In the genomic region with DNA sequence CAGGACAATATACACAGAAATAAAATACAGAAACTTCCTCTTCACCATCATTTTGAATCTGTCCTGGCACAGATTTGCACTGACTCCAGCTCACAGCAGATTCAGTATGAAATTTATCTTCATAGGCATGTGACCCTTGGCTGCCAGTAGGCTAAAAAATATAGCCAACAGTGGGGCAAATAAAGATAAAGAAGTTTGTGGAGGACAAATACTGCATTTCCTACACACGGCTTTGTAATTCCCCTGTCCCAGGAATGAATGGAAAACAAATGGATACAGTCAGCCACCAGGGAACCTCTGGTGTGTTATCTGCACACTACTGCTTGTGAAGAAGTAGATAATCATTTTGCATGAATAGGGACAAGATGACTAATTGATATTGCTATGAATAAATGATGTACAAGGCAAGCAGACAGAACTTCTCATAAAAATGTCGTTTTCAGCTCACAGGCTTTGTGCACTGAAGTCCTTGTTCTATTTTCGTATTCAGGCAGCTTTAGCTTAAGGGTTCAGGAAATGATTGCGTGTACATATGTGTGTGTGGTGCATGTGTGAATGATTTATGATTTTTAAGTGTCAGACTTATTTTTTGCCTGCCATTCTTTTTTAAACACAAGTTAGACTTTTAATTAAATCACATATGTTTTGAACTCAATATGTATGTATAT, we compare ENCODE assay signal across 16 cellular contexts.
DNase-seq lines count a peak whose midpoint lies in the region; ATAC-seq and TF ChIP-seq lines count a peak whose summit lies in the region.
"Had no signal": no experiment of that assay in that cellular context is flagged by ENCODE, and none has a peak within 500 bp of the region (broad histone marks: within the 10 kb centered on the region; RNA-seq: fewer than 3 reads in every experiment).

No MANE protein-coding gene starts in this region.

- TF ChIP-seq CTCF in A673 (conservative IDR thresholded peaks at IDR 0.05; ENCODE audit: low read depth, low read length) = no peak
- no peak for TF ChIP-seq CTCF in colonic mucosa (IDR thresholded peaks at IDR 0.05)
- TF ChIP-seq CTCF in prostate gland (IDR thresholded peaks at IDR 0.05) = no peak

- peak; percentile 56 for DNase-seq in A673 (ENCODE audit: low spot score)
- peak; percentile 70 to 80 for DNase-seq in NOMO-1 (lab: John Stamatoyannopoulos, UW; ENCODE audit: unreplicated experiment in 2 of 2)
- peak; percentile 23 for DNase-seq in colonic mucosa
- no peak for DNase-seq in mesendoderm
- no peak for DNase-seq in C1 segment of cervical spinal cord (lab: John Stamatoyannopoulos, UW)
- no peak for DNase-seq in stimulated activated CD8-positive, alpha-beta memory T cell treated with anti-CD3 and anti-CD28 coated beads, Interleukin-4, amount 100 ng/mL, for 48 hours
- no peak for DNase-seq in prostate gland (ENCODE audit: low spot score)
- DNase-seq in stimulated activated naive B cell treated with anti-CD40 and anti-IgM and Interleukin-4, amounts not matched to agents 10 μg/mL and 1 μg/mL and 100 μg/mL, for 72 hours = no peak
- DNase-seq: activated CD8-positive, alpha-beta memory T cell treated with anti-CD3 and anti-CD28 coated beads, Interleukin-2, amount 10 ng/mL, durations not matched to agents 7 days and 5 days; activated naive CD4-positive, alpha-beta T cell; caudate nucleus; heart right ventricle; NCI-H2029 treated with DMSO at 0.1 percent for 48 hours; NCI-H774; SJCRH30 had no signal

- H2BK15ac ChIP-seq in mesendoderm (replicated peaks; ENCODE audit: low read depth) = no peak overlapping the region

- H3K9me3 ChIP-seq in A673 (ENCODE audit: low read depth, low read length, poor library complexity, severe bottlenecking) = no peaks in the 10 kb centered on the region
- no peaks in the 10 kb centered on the region for H3K9me3 ChIP-seq in colonic mucosa
- no peaks in the 10 kb centered on the region for H3K9me3 ChIP-seq in prostate gland
- H3K9me3 ChIP-seq: heart right ventricle, SJCRH30 had no signal

- H3K36me3 ChIP-seq in A673 (ENCODE audit: insufficient read depth, low read length, poor library complexity, severe bottlenecking) (no peaks in the 10 kb centered on the region), colonic mucosa (no peaks in the 10 kb centered on the region), mesendoderm (ENCODE audit: control insufficient read depth, insufficient read depth, low read length) (no peaks in the 10 kb centered on the region), prostate gland (no peaks in the 10 kb centered on the region)
- H3K36me3 ChIP-seq: heart right ventricle, SJCRH30 had no signal

- H3K4me3 ChIP-seq in A673 (ENCODE audit: low read depth, low read length, poor library complexity, severe bottlenecking) = no peak overlapping the region
- H3K4me3 ChIP-seq in colonic mucosa = no peak overlapping the region
- H3K4me3 ChIP-seq in mesendoderm (ENCODE audit: low read length) = no peak overlapping the region
- H3K4me3 ChIP-seq in prostate gland = no peak overlapping the region
- H3K4me3 ChIP-seq: heart right ventricle, SJCRH30 had no signal

- peaks cover 36% of the 10 kb centered on the region for H3K4me1 ChIP-seq in A673 (ENCODE audit: insufficient read depth, low read length, poor library complexity, severe bottlenecking)
- peaks cover 5% of the 10 kb centered on the region for H3K4me1 ChIP-seq in colonic mucosa
- H3K4me1 ChIP-seq in mesendoderm (ENCODE audit: control insufficient read depth, low read depth, low read length) = peaks cover 12% of the 10 kb centered on the region
- peaks cover 3% of the 10 kb centered on the region for H3K4me1 ChIP-seq in prostate gland (replicated peaks)

- H3K4me2 ChIP-seq in mesendoderm (ENCODE audit: low read length) = no peak overlapping the region

- TF ChIP-seq POLR2A in prostate gland (IDR thresholded peaks at IDR 0.05) = no peak

- H3K9ac ChIP-seq in colonic mucosa (ENCODE audit: low read depth in 2 of 2, low read length in 2 of 2) (no peak overlapping the region), mesendoderm (ENCODE audit: low read length) (no peak overlapping the region)

- H3K36me3 Mint-ChIP-seq in stimulated activated naive B cell treated with anti-CD40 and anti-IgM and Interleukin-4, amounts not matched to agents 10 μg/mL and 1 μg/mL and 100 μg/mL, for 72 hours = no peaks in the 10 kb centered on the region
- H3K36me3 Mint-ChIP-seq: activated CD8-positive, alpha-beta memory T cell treated with anti-CD3 and anti-CD28 coated beads, Interleukin-2, amount 10 ng/mL, durations not matched to agents 7 days and 5 days had no signal

- POLR2A ChIA-PET in A673 (lab: Charles Lee; ENCODE audit: low non-redundant PET) = no interaction called here

- H3K23ac ChIP-seq in mesendoderm (ENCODE audit: low read length) = no peak overlapping the region

- CTCF ChIA-PET in A673 (lab: Charles Lee) = interaction anchor here (0.7 kb wide), 1 partner anchor 281 kb away, joined by 4 read pairs; no protein-coding TSS in a partner anchor

- H3K56ac ChIP-seq in mesendoderm (ENCODE audit: low read length) = no peak overlapping the region

- no peak overlapping the region for H4K5ac ChIP-seq in mesendoderm (ENCODE audit: low read length)

- peaks cover 0 to 2% of the 10 kb centered on the region in 2 donors for H3K9me3 Mint-ChIP-seq in stimulated activated naive B cell treated with anti-CD40 and anti-IgM and Interleukin-4, amounts not matched to agents 10 μg/mL and 1 μg/mL and 100 μg/mL, for 72 hours

- no peak overlapping the region for H3K4me3 Mint-ChIP-seq in stimulated activated naive B cell treated with anti-CD40 and anti-IgM and Interleukin-4, amounts not matched to agents 10 μg/mL and 1 μg/mL and 100 μg/mL, for 72 hours
- H3K4me3 Mint-ChIP-seq: activated CD8-positive, alpha-beta memory T cell treated with anti-CD3 and anti-CD28 coated beads, Interleukin-2, amount 10 ng/mL, durations not matched to agents 7 days and 5 days had no signal

- intact Hi-C loops in A673 (cut with micrococcal nuclease; ENCODE audit: unreplicated experiment) (no loop called here), colonic mucosa (cut with DNase I) (no loop called here), prostate gland (cut with DNase I) (no loop called here)

- H4K8ac ChIP-seq in mesendoderm (ENCODE audit: low read depth, low read length) = no peak overlapping the region

- peaks cover 0 to 28% of the 10 kb centered on the region in 2 donors for H3K4me1 Mint-ChIP-seq in stimulated activated naive B cell treated with anti-CD40 and anti-IgM and Interleukin-4, amounts not matched to agents 10 μg/mL and 1 μg/mL and 100 μg/mL, for 72 hours
- H3K4me1 Mint-ChIP-seq: activated CD8-positive, alpha-beta memory T cell treated with anti-CD3 and anti-CD28 coated beads, Interleukin-2, amount 10 ng/mL, durations not matched to agents 7 days and 5 days had no signal

- no peaks in the 10 kb centered on the region for H3K79me2 ChIP-seq in mesendoderm (ENCODE audit: control insufficient read depth, insufficient read depth, low read length)

- WGBS in mesendoderm (ENCODE audit: extremely low coverage, insufficient coverage, low lambda C conversion rate) = no CpG with 5 or more reads among the region's 4 CpGs
- WGBS in prostate gland = 19% methylated on average over 4 of the region's 4 CpGs

- H3K27ac ChIP-seq in A673 (ENCODE audit: low read depth, low read length, poor library complexity, severe bottlenecking) (peak overlapping the region; percentile 14), colonic mucosa (no peak overlapping the region), mesendoderm (ENCODE audit: low read depth, low read length) (no peak overlapping the region), prostate gland (no peak overlapping the region)
- H3K27ac ChIP-seq: epithelial cell of prostate, SJCRH30 had no signal

- H3K18ac ChIP-seq in mesendoderm (ENCODE audit: low read length) = peak overlapping the region; percentile 92

- H2BK5ac ChIP-seq in mesendoderm (ENCODE audit: low read length) = no peak overlapping the region

- peak overlapping the region; percentile 73 for H2BK120ac ChIP-seq in mesendoderm (ENCODE audit: low read depth, low read length)

- H2AK5ac ChIP-seq in mesendoderm (ENCODE audit: low read length) = no peak overlapping the region

- BruUV-seq in A673 (replicated peaks; lab: Mats Ljungman, UMichigan) = no TSS peak

- no peaks in the 10 kb centered on the region for H3K79me1 ChIP-seq in mesendoderm (ENCODE audit: low read length)

- ATAC-seq in stimulated activated naive B cell treated with anti-CD40 and anti-IgM and Interleukin-4, amounts not matched to agents 10 μg/mL and 1 μg/mL and 100 μg/mL, for 72 hours (replicated peaks) = no peak
- ATAC-seq: activated CD8-positive, alpha-beta memory T cell treated with anti-CD3 and anti-CD28 coated beads, Interleukin-2, amount 10 ng/mL, durations not matched to agents 7 days and 5 days had no signal

- H3K27ac Mint-ChIP-seq in stimulated activated naive B cell treated with anti-CD40 and anti-IgM and Interleukin-4, amounts not matched to agents 10 μg/mL and 1 μg/mL and 100 μg/mL, for 72 hours = no peak overlapping the region
- H3K27ac Mint-ChIP-seq: activated CD8-positive, alpha-beta memory T cell treated with anti-CD3 and anti-CD28 coated beads, Interleukin-2, amount 10 ng/mL, durations not matched to agents 7 days and 5 days had no signal

- no peaks in the 10 kb centered on the region for H3K27me3 ChIP-seq in A673 (replicated peaks; ENCODE audit: insufficient read depth, low read depth, low read length, poor library complexity)
- no peaks in the 10 kb centered on the region for H3K27me3 ChIP-seq in colonic mucosa
- no peaks in the 10 kb centered on the region for H3K27me3 ChIP-seq in mesendoderm (ENCODE audit: insufficient read depth, low read length, poor library complexity)
- no peaks in the 10 kb centered on the region for H3K27me3 ChIP-seq in prostate gland (replicated peaks; ENCODE audit: insufficient read depth)
- H3K27me3 ChIP-seq: heart right ventricle, SJCRH30 had no signal

- H3K4ac ChIP-seq in mesendoderm (ENCODE audit: low read depth, low read length) = no peak overlapping the region

- H3K27me3 Mint-ChIP-seq in stimulated activated naive B cell treated with anti-CD40 and anti-IgM and Interleukin-4, amounts not matched to agents 10 μg/mL and 1 μg/mL and 100 μg/mL, for 72 hours = no peaks in the 10 kb centered on the region
- H3K27me3 Mint-ChIP-seq: activated CD8-positive, alpha-beta memory T cell treated with anti-CD3 and anti-CD28 coated beads, Interleukin-2, amount 10 ng/mL, durations not matched to agents 7 days and 5 days had no signal

Comparison
In these comparisons a context has a peak if more than half of its experiments do, and no peak if none do; other contexts are left out.
1. DNase-seq: peak in A673 (single experiment), NOMO-1 (2 of 2) and colonic mucosa (single experiment); none in mesendoderm (single experiment), C1 segment of cervical spinal cord (0 of 14), stimulated activated CD8-positive, alpha-beta memory T cell treated with anti-CD3 and anti-CD28 coated beads, Interleukin-4, amount 100 ng/mL, for 48 hours (single experiment), prostate gland (single experiment) and stimulated activated naive B cell treated with anti-CD40 and anti-IgM and Interleukin-4, amounts not matched to agents 10 μg/mL and 1 μg/mL and 100 μg/mL, for 72 hours (single experiment).